26 cellular contexts compared by ENCODE assay signal in the genomic region with DNA sequence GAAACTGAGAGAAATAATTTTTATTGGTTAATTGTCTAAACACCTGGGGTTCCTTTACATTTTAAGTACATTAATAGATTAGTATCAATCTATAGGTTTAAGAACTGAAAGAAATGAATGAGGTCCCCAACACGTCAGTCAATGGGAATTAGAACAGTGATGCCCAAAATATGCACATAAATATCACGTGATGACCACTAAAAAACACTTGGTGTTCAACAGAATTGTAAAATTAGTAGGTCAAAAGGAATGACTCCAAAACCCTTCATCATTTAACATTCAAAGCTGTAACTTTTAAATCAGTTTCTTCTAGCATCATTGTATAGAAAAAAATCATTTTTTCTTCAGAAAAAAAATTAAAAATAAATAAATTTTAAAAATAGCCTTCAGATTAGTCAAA.
"Had no signal": no experiment of that assay in that cellular context is flagged by ENCODE, and none has a peak within 500 bp of the region (broad histone marks: within the 10 kb centered on the region; RNA-seq: fewer than 3 reads in every experiment).

No MANE protein-coding gene starts in this region.

- FAIRE-seq: endothelial cell of umbilical vein had no signal

- H3K27me3 ChIP-seq: colonic mucosa, dorsolateral prefrontal cortex, esophagus muscularis mucosa, esophagus squamous epithelium, foreskin keratinocyte, gastrocnemius medialis, gastroesophageal sphincter, heart left ventricle, heart right ventricle had no signal

- H3K4me3 ChIP-seq: colonic mucosa, coronary artery, dorsolateral prefrontal cortex, esophagus muscularis mucosa, esophagus squamous epithelium, gastrocnemius medialis, gastroesophageal sphincter, heart left ventricle, heart right ventricle had no signal

- H3K4me3 Mint-ChIP-seq: dendritic cell treated with granulocyte-macrophage colony-stimulating factor and Interleukin-4, amounts not matched to agents 40 ng/mL and 50 ng/mL, for 4 days; effector memory CD8-positive, alpha-beta T cell; endodermal cell had no signal

- H3K27ac ChIP-seq: colonic mucosa, coronary artery, dorsolateral prefrontal cortex, epithelial cell of prostate, esophagus muscularis mucosa, esophagus squamous epithelium, foreskin keratinocyte, gastrocnemius medialis, gastroesophageal sphincter, heart left ventricle, heart right ventricle had no signal

- DNase-seq: colonic mucosa; cortex of kidney; dermis blood vessel endothelial cell; dorsolateral prefrontal cortex; effector CD4-positive, alpha-beta T cell; effector CD8-positive, alpha-beta T cell; effector memory CD4-positive, alpha-beta T cell; effector memory CD8-positive, alpha-beta T cell; endodermal cell; erythroblast; esophagus squamous epithelium; foreskin fibroblast; foreskin keratinocyte; foreskin melanocyte; gastrocnemius medialis; glutamatergic neuron; head of caudate nucleus; heart left ventricle; heart right ventricle had no signal

- H3K27me3 Mint-ChIP-seq: dendritic cell treated with granulocyte-macrophage colony-stimulating factor and Interleukin-4, amounts not matched to agents 40 ng/mL and 50 ng/mL, for 4 days; effector memory CD8-positive, alpha-beta T cell had no signal

- H3K36me3 ChIP-seq: colonic mucosa, esophagus muscularis mucosa, esophagus squamous epithelium, gastrocnemius medialis, gastroesophageal sphincter, heart left ventricle, heart right ventricle had no signal

- ATAC-seq: effector memory CD8-positive, alpha-beta T cell; esophagus mucosa; foreskin keratinocyte; gastrocnemius medialis; gastroesophageal sphincter had no signal

- H3K9me3 ChIP-seq: colonic mucosa had no signal

- H3K4me1 Mint-ChIP-seq: endodermal cell had no signal

- H3K4me1 ChIP-seq: colonic mucosa, foreskin keratinocyte, gastrocnemius medialis had no signal

- H3K27ac Mint-ChIP-seq: dendritic cell treated with granulocyte-macrophage colony-stimulating factor and Interleukin-4, amounts not matched to agents 40 ng/mL and 50 ng/mL, for 4 days; effector memory CD8-positive, alpha-beta T cell; endodermal cell had no signal
